Comparison of ENCODE assay signal across 9 cellular contexts in genomic region chr17:4599505-4600281, GRCh38. TPM values are rescaled to one million over a fixed set of nuclear protein-coding genes. Genes with fewer than 3 reads are reported as not detected.
DNase-seq lines count a peak whose midpoint lies in the region; ATAC-seq and TF ChIP-seq lines count a peak whose summit lies in the region.
"Had no signal": no experiment of that assay in that cellular context is flagged by ENCODE, and none has a peak within 500 bp of the region (broad histone marks: within the 10 kb centered on the region; RNA-seq: fewer than 3 reads in every experiment).

No MANE protein-coding gene starts in this region.

- peak; percentile 41 for DNase-seq in NCI-H2107 (lab: John Stamatoyannopoulos, UW)
- DNase-seq in astrocyte of the hippocampus (ENCODE audit: low read depth, low spot score), result peak; percentile 23
- DNase-seq in gastrocnemius medialis, result peak; percentile 80 to 97
- no peak for DNase-seq in natural killer cell treated with Interleukin-12 subunit alpha and Interleukin-12 subunit beta and Interleukin-15 and Interleukin-18, amount 100 ng/mL, for 72 hours (ENCODE audit: low spot score)
- DNase-seq in natural killer cell, result no peak
- DNase-seq: occipital lobe had no signal

- no peak for TF ChIP-seq POLR2A in gastrocnemius medialis (IDR thresholded peaks at IDR 0.05)

- H3K9me3 ChIP-seq in iPS-15b (ENCODE audit: control insufficient read depth, insufficient read depth, low read length) (no peaks in the 10 kb centered on the region), gastrocnemius medialis (no peaks in the 10 kb centered on the region)

- H3K9me3 Mint-ChIP-seq in natural killer cell treated with Interleukin-12 subunit alpha and Interleukin-12 subunit beta and Interleukin-15 and Interleukin-18, amount 100 ng/mL, for 72 hours, result no peaks in the 10 kb centered on the region
- H3K9me3 Mint-ChIP-seq in natural killer cell, result no peaks in the 10 kb centered on the region

- peaks cover 0 to 7% of the 10 kb centered on the region in 2 donors for H3K27me3 Mint-ChIP-seq in natural killer cell treated with Interleukin-12 subunit alpha and Interleukin-12 subunit beta and Interleukin-15 and Interleukin-18, amount 100 ng/mL, for 72 hours
- peaks cover 0 to 5% of the 10 kb centered on the region in 2 donors for H3K27me3 Mint-ChIP-seq in natural killer cell (ENCODE audit: low read depth in 2 of 2)

- no peaks in the 10 kb centered on the region for H3K4me1 Mint-ChIP-seq in natural killer cell treated with Interleukin-12 subunit alpha and Interleukin-12 subunit beta and Interleukin-15 and Interleukin-18, amount 100 ng/mL, for 72 hours (ENCODE audit: low read depth in 2 of 2)
- H3K4me1 Mint-ChIP-seq in natural killer cell, result peaks cover 5% of the 10 kb centered on the region in 2 donors

- H3K4me1 ChIP-seq in iPS-15b (ENCODE audit: control insufficient read depth, insufficient read depth, low read length) (peaks cover 11% of the 10 kb centered on the region), gastrocnemius medialis (peaks cover 81 to 82% of the 10 kb centered on the region in 2 donors)

- no peak overlapping the region for H3K27ac Mint-ChIP-seq in natural killer cell treated with Interleukin-12 subunit alpha and Interleukin-12 subunit beta and Interleukin-15 and Interleukin-18, amount 100 ng/mL, for 72 hours
- H3K27ac Mint-ChIP-seq in natural killer cell, result no peak overlapping the region

- H3K9ac ChIP-seq in iPS-15b (ENCODE audit: low read depth, low read length), result no peak overlapping the region

- intact Hi-C loops in gastrocnemius medialis (cut with DNase I; ENCODE audit: low total_unique reads), result loop anchor here (2.0 kb wide), 1 partner anchor 13 kb away; no protein-coding TSS in a partner anchor
- intact Hi-C loops in natural killer cell (cut with micrococcal nuclease), result no loop called here

- H3K36me3 Mint-ChIP-seq in natural killer cell treated with Interleukin-12 subunit alpha and Interleukin-12 subunit beta and Interleukin-15 and Interleukin-18, amount 100 ng/mL, for 72 hours, result no peaks in the 10 kb centered on the region
- H3K36me3 Mint-ChIP-seq in natural killer cell, result no peaks in the 10 kb centered on the region

- no peaks in the 10 kb centered on the region for H3K27me3 ChIP-seq in iPS-15b (ENCODE audit: control insufficient read depth, insufficient read depth, low read length)
- no peaks in the 10 kb centered on the region for H3K27me3 ChIP-seq in gastrocnemius medialis

- no peak for TF ChIP-seq CTCF in gastrocnemius medialis (IDR thresholded peaks at IDR 0.05 in 4 of 5, conservative IDR thresholded peaks at IDR 0.05 in 1 of 5)
- TF ChIP-seq CTCF in natural killer cell (IDR thresholded peaks at IDR 0.05), result no peak

- in situ Hi-C loops in gastrocnemius medialis (cut with MboI; ENCODE audit: low sequenced_read_pairs in 4 of 4), result no loop called here

- H3K36me3 ChIP-seq in iPS-15b (ENCODE audit: control insufficient read depth, insufficient read depth, low read length), result peaks cover 4% of the 10 kb centered on the region
- H3K36me3 ChIP-seq in gastrocnemius medialis, result peaks cover 0 to 24% of the 10 kb centered on the region in 2 donors

- ATAC-seq in gastrocnemius medialis, result peak; percentile 40 to 41
- ATAC-seq in natural killer cell treated with Interleukin-12 subunit alpha and Interleukin-12 subunit beta and Interleukin-15 and Interleukin-18, amount 100 ng/mL, for 72 hours, result no peak
- no peak for ATAC-seq in natural killer cell
- ATAC-seq in GM21528 (IDR thresholded peaks at IDR 0.05; ENCODE audit: low FRiP score, unreplicated experiment), result no peak
- no peak for ATAC-seq in HG03460 (IDR thresholded peaks at IDR 0.05; ENCODE audit: unreplicated experiment)

- H3K4me3 Mint-ChIP-seq in natural killer cell treated with Interleukin-12 subunit alpha and Interleukin-12 subunit beta and Interleukin-15 and Interleukin-18, amount 100 ng/mL, for 72 hours, result no peak overlapping the region
- H3K4me3 Mint-ChIP-seq in natural killer cell, result no peak overlapping the region

- H3K27ac ChIP-seq in gastrocnemius medialis, result peak overlapping the region; percentile 86 to 100 (median 94)

- H3K4me3 ChIP-seq in iPS-15b (ENCODE audit: low read depth, low read length) (peak overlapping the region; percentile 46), gastrocnemius medialis (peak overlapping the region; percentile 18 to 45 (median 24))

RNA-seq across cellular contexts. Expression of gene SMTNL2, which starts 15.4 kb away (rescaled TPM):
- total RNA-seq in gastrocnemius medialis (100 to 1,000 TPM; 110 to 588 (median 420) TPM), natural killer cell (not detected)
- total RNA-seq in natural killer cell treated with Interleukin-12 subunit alpha and Interleukin-12 subunit beta and Interleukin-15 and Interleukin-18, amount 100 ng/mL, for 72 hours, result not detected

RNA-seq across cellular contexts. Expression of gene GGT6, which starts 39.3 kb away (rescaled TPM):
- under 1 TPM in 1 of 4 donors, not detected in 3; 0.63 TPM for total RNA-seq in gastrocnemius medialis
- total RNA-seq in natural killer cell treated with Interleukin-12 subunit alpha and Interleukin-12 subunit beta and Interleukin-15 and Interleukin-18, amount 100 ng/mL, for 72 hours, result not detected
- not detected for total RNA-seq in natural killer cell
- total RNA-seq: occipital lobe had no signal

RNA-seq across cellular contexts. Expression of gene ALOX15, which starts 41.8 kb away (rescaled TPM):
- total RNA-seq in gastrocnemius medialis, result not detected
- total RNA-seq in natural killer cell treated with Interleukin-12 subunit alpha and Interleukin-12 subunit beta and Interleukin-15 and Interleukin-18, amount 100 ng/mL, for 72 hours, result not detected
- total RNA-seq in natural killer cell, result not detected
- total RNA-seq: occipital lobe had no signal

RNA-seq across cellular contexts. Expression of gene MYBBP1A, which starts 44.5 kb away (rescaled TPM):
- 10 to 100 TPM; 42.5 to 60.2 (median 48.9) TPM for total RNA-seq in gastrocnemius medialis
- 100 to 1,000 TPM in 1 of 2 donors, 10 to 100 TPM in 1; 92.3 to 246 TPM for total RNA-seq in natural killer cell treated with Interleukin-12 subunit alpha and Interleukin-12 subunit beta and Interleukin-15 and Interleukin-18, amount 100 ng/mL, for 72 hours
- 10 to 100 TPM; 50.5 to 58.1 (median 52.7) TPM for total RNA-seq in natural killer cell

Comparison
In these comparisons a context has a peak if more than half of its experiments do, and no peak if none do; other contexts are left out.
1. DNase-seq: peak in NCI-H2107 (single experiment), astrocyte of the hippocampus (single experiment) and gastrocnemius medialis (2 of 2); none in natural killer cell treated with Interleukin-12 subunit alpha and Interleukin-12 subunit beta and Interleukin-15 and Interleukin-18, amount 100 ng/mL, for 72 hours (single experiment) and natural killer cell (single experiment).
2. ATAC-seq: peak in gastrocnemius medialis (2 of 2); none in natural killer cell treated with Interleukin-12 subunit alpha and Interleukin-12 subunit beta and Interleukin-15 and Interleukin-18, amount 100 ng/mL, for 72 hours (0 of 2), natural killer cell (0 of 3), GM21528 (single experiment) and HG03460 (single experiment).
3. RNA of gene SMTNL2, which starts 15.4 kb away (total RNA-seq): 110 to 588 TPM in gastrocnemius medialis; not detected in natural killer cell treated with Interleukin-12 subunit alpha and Interleukin-12 subunit beta and Interleukin-15 and Interleukin-18, amount 100 ng/mL, for 72 hours and not detected in natural killer cell; every median in the first group is over 100 times any median in the second.